1 cellular context compared by ENCODE assay signal in genomic region chr17:59277031-59277430, GRCh38.
TF ChIP-seq lines count a peak whose summit lies in the region.

No MANE protein-coding gene starts in this region.

TF ChIP-seq in A549, 52 proteins besides CTCF, POLR2A, EP300 and RAD21 (continued from another document):
- TF ChIP-seq HOXB13 (CRISPR knock-in tag; IDR thresholded peaks at IDR 0.05; ENCODE audit: low read depth), result no peak
